8 cellular contexts compared by ENCODE assay signal in the genomic region with DNA sequence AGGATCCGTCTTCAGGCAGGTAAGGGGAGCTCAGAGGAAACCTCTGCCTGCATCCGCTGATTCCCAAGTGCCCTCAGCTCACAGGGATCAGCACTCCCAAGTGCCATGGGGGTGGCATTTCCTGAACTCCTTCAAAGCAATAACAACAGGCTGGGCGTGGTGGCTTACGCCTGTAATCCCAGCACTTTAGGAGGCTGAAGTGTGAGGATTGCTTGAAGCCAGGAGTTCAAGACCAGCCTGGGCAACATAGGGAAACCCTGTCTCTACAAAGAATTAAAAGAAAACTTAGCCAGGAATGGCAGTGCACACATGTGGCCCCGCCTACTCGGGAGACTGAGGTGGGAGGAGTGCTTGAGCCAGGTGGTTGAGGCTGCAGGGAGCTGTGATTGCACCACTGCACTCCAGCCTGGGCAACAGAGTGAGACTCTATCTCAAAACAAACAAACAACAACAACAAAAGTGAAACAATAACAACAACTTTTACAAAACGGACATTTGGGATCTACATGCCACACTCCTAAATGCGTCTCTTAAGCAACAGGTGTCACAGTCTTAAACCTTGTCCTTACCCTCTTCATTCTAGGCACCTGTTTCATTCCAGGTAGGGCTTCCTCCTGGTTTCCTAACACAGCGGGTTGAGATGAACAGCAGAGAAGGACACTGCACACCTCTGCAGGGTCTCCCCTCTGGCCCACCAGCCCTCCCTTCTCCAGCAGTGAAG.
DNase-seq lines count a peak whose midpoint lies in the region; ATAC-seq and TF ChIP-seq lines count a peak whose summit lies in the region.

No MANE protein-coding gene starts in this region.

- H3K9me3 Mint-ChIP-seq in activated naive CD8-positive, alpha-beta T cell treated with anti-CD3 and anti-CD28 coated beads, Interleukin-2, amount 10 ng/mL, durations not matched to agents 7 days and 5 days, result peaks cover 3% of the 10 kb centered on the region

- H2AFZ ChIP-seq in ACC112 (ENCODE audit: low read length, unreplicated experiment) (peak overlapping the region; percentile 94), mesenchymal stem cell (ENCODE audit: low read depth, low read length) (no peak overlapping the region)

- H3K4ac ChIP-seq in mesenchymal stem cell (ENCODE audit: low read depth in 1 of 2, low read length in 2 of 2), result no peak overlapping the region

- H3K27ac Mint-ChIP-seq in activated naive CD8-positive, alpha-beta T cell treated with anti-CD3 and anti-CD28 coated beads, Interleukin-2, amount 10 ng/mL, durations not matched to agents 7 days and 5 days, result peak overlapping the region; percentile 96

- peaks cover 19% of the 10 kb centered on the region for H3K4me1 Mint-ChIP-seq in activated naive CD8-positive, alpha-beta T cell treated with anti-CD3 and anti-CD28 coated beads, Interleukin-2, amount 10 ng/mL, durations not matched to agents 7 days and 5 days

- H4K8ac ChIP-seq in mesenchymal stem cell (ENCODE audit: low read length), result peak overlapping the region; percentile 24

- no peak overlapping the region for H3K18ac ChIP-seq in mesenchymal stem cell (ENCODE audit: low read depth in 1 of 2, low read length in 2 of 2)

- H2BK120ac ChIP-seq in mesenchymal stem cell (ENCODE audit: low read depth, low read length), result no peak overlapping the region

- H3K36me3 Mint-ChIP-seq in activated naive CD8-positive, alpha-beta T cell treated with anti-CD3 and anti-CD28 coated beads, Interleukin-2, amount 10 ng/mL, durations not matched to agents 7 days and 5 days, result peaks cover 14% of the 10 kb centered on the region

- no peak for ATAC-seq in activated naive CD8-positive, alpha-beta T cell treated with anti-CD3 and anti-CD28 coated beads, Interleukin-2, amount 10 ng/mL, durations not matched to agents 7 days and 5 days (ENCODE audit: low read depth)
- ATAC-seq in GM19452 (IDR thresholded peaks at IDR 0.05; ENCODE audit: unreplicated experiment), result no peak

- H3K23ac ChIP-seq in mesenchymal stem cell (ENCODE audit: low read length in 2 of 2), result no peak overlapping the region

- no peak overlapping the region for H2BK12ac ChIP-seq in mesenchymal stem cell (ENCODE audit: low read length in 2 of 2)

- no peak overlapping the region for H4K91ac ChIP-seq in mesenchymal stem cell (ENCODE audit: low read length)

- H3K9ac ChIP-seq in mesenchymal stem cell (ENCODE audit: low read length), result peak overlapping the region; percentile 93

- H3K14ac ChIP-seq in mesenchymal stem cell (ENCODE audit: low read length in 2 of 2), result no peak overlapping the region

- peak overlapping the region; percentile 89 for H3K4me3 ChIP-seq in ACC112 (ENCODE audit: low read depth, low read length)
- H3K4me3 ChIP-seq in mesenchymal stem cell (ENCODE audit: insufficient read depth in 1 of 2, low read depth in 1 of 2, low read length in 2 of 2), result peak overlapping the region in 1 of 2 experiments; percentile 87

- WGBS in mesenchymal stem cell, result 89% methylated on average over 7 of the region's 9 CpGs

- H3K9me3 ChIP-seq in mesenchymal stem cell (ENCODE audit: control insufficient read depth, low read length), result no peaks in the 10 kb centered on the region

- H3K4me1 ChIP-seq in ACC112 (ENCODE audit: control insufficient read depth, insufficient read depth, low read length, unreplicated experiment) (no peaks in the 10 kb centered on the region), mesenchymal stem cell (ENCODE audit: control insufficient read depth, insufficient read depth, low read depth, low read length) (peaks cover 2% of the 10 kb centered on the region)

- no peak overlapping the region for H3K4me2 ChIP-seq in mesenchymal stem cell (ENCODE audit: low read length, poor library complexity, severe bottlenecking)

- H2BK5ac ChIP-seq in mesenchymal stem cell (ENCODE audit: low read depth, low read length, poor library complexity, severe bottlenecking), result no peak overlapping the region

- H3K79me1 ChIP-seq in mesenchymal stem cell (replicated peaks; ENCODE audit: low read length, poor library complexity, severe bottlenecking), result no peaks in the 10 kb centered on the region

- H2BK15ac ChIP-seq in mesenchymal stem cell (ENCODE audit: low read depth, poor library complexity, severe bottlenecking), result no peak overlapping the region

- no peak for TF ChIP-seq CTCF in GM13977 (IDR thresholded peaks at IDR 0.05; ENCODE audit: extremely low read depth, insufficient read depth, missing control alignments)

- H3K27me3 Mint-ChIP-seq in activated naive CD8-positive, alpha-beta T cell treated with anti-CD3 and anti-CD28 coated beads, Interleukin-2, amount 10 ng/mL, durations not matched to agents 7 days and 5 days, result no peaks in the 10 kb centered on the region

- H3K27ac ChIP-seq in ACC112 (ENCODE audit: low read depth, low read length) (peak overlapping the region; percentile 70), mesenchymal stem cell (ENCODE audit: low read length, poor library complexity, severe bottlenecking) (no peak overlapping the region)

- intact Hi-C loops in posterior cingulate gyrus (cut with DNase I), result loop anchor here (2.0 to 10.0 kb wide), 3 partner anchors 78 to 416 kb away; no protein-coding TSS in a partner anchor

- POLR2A ChIA-PET in activated naive CD8-positive, alpha-beta T cell treated with anti-CD3 and anti-CD28 coated beads, Interleukin-2, amount 10 ng/mL, durations not matched to agents 7 days and 5 days (lab: Charles Lee), result interaction anchor here (0.7 to 1.3 kb wide), 2 partner anchors 24 to 495 kb away, joined by 3 read pairs; no protein-coding TSS in a partner anchor

- peak overlapping the region; percentile 97 for H3K4me3 Mint-ChIP-seq in activated naive CD8-positive, alpha-beta T cell treated with anti-CD3 and anti-CD28 coated beads, Interleukin-2, amount 10 ng/mL, durations not matched to agents 7 days and 5 days

- no peak overlapping the region for H2AK5ac ChIP-seq in mesenchymal stem cell (ENCODE audit: low read length, severe bottlenecking)

- H3K36me3 ChIP-seq in ACC112 (ENCODE audit: insufficient read depth, low read length), result 0 out of 2 replicates have a peak, but pooled peaks cover 5% of the 10 kb centered on the region
- no peaks in the 10 kb centered on the region for H3K36me3 ChIP-seq in mesenchymal stem cell (ENCODE audit: control insufficient read depth in 1 of 2, insufficient read depth in 2 of 2, low read depth in 1 of 2, low read length in 2 of 2)

- DNase-seq in H4 (ENCODE audit: low spot score), result peak; percentile 19
- DNase-seq in activated naive CD8-positive, alpha-beta T cell treated with anti-CD3 and anti-CD28 coated beads, Interleukin-2, amount 10 ng/mL, durations not matched to agents 7 days and 5 days, result no peak
- DNase-seq in mesenchymal stem cell, result no peak
- DNase-seq in activated gamma-delta T cell treated with Interleukin-2 at 50 U/mL for 16 hours, result no peak
- DNase-seq in GM13977 (ENCODE audit: low spot score), result no peak
- no peak for DNase-seq in posterior cingulate gyrus

- H3K79me2 ChIP-seq in ACC112 (ENCODE audit: control insufficient read depth, insufficient read depth, low read length, unreplicated experiment), result no peaks in the 10 kb centered on the region

- no peaks in the 10 kb centered on the region for H3K27me3 ChIP-seq in ACC112 (ENCODE audit: insufficient read depth, low read length)
- peaks cover 0 to 4% of the 10 kb centered on the region in 2 experiments for H3K27me3 ChIP-seq in mesenchymal stem cell (ENCODE audit: control insufficient read depth in 1 of 2, insufficient read depth in 1 of 2, low read length in 2 of 2)

- in situ Hi-C loops in GM13977 (cut with MboI; ENCODE audit: low pct_unique_long_range_greater_than_20kb, low sequenced_read_pairs, unreplicated experiment), result loop anchor here (25.0 kb wide), 1 partner anchor 408 kb away; no protein-coding TSS in a partner anchor
